In the genomic region with DNA sequence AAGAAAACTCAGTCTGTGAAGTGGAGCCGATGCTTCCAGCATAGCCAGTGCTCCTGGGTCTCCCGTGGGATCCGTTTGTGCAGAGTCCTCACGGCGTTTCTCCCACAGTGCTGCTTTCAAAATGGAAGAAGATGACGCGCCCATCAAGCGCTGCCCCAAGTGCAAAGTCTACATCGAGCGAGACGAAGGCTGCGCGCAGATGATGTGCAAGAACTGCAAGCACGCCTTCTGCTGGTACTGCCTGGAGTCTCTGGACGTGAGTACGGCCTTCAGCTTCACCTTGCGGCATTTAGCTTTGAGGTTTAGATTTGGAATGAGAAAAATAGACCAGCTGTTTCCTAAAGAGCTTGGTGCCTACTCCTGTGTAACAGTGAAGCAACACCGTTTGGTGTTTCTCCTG, we compare ENCODE assay signal across 25 cellular contexts.
DNase-seq lines count a peak whose midpoint lies in the region; FAIRE-seq and TF ChIP-seq lines count a peak whose summit lies in the region.
"Had no signal": no experiment of that assay in that cellular context is flagged by ENCODE, and none has a peak within 500 bp of the region (broad histone marks: within the 10 kb centered on the region; RNA-seq: fewer than 3 reads in every experiment).

No MANE protein-coding gene starts in this region.

- no peak for FAIRE-seq in GM19239 (lab: Jason Lieb, UNC)
- FAIRE-seq: A204.1, GM18507, H1 had no signal

- H3K4me3 Mint-ChIP-seq in activated CD4-positive, alpha-beta memory T cell treated with anti-CD3 and anti-CD28 coated beads for 36 hours: no peak overlapping the region
- no peak overlapping the region for H3K4me3 Mint-ChIP-seq in activated T-helper 1 cell treated with anti-CD3 and anti-CD28 coated beads, Interleukin-12 subunit alpha, Interleukin-12 subunit beta, Interleukin-2, Interleukin-4 antibody, amounts not matched to agents 30 ng/mL and 10 ng/mL and 1 ng/mL, durations not matched to agents 14 hours and 24 hours and 36 hours
- H3K4me3 Mint-ChIP-seq: CD4-positive, CD25-positive, alpha-beta regulatory T cell had no signal

- H3K27ac ChIP-seq in caudate nucleus (ENCODE audit: low read depth, low read length) (peak overlapping the region; percentile 80), ovary (peak overlapping the region in 1 of 2 donors; percentile 58), temporal lobe (ENCODE audit: low read depth, low read length) (peak overlapping the region; percentile 40)
- H3K27ac ChIP-seq: BLaER1, HL-60, RWPE1 had no signal

- no peak for DNase-seq in LNCaP clone FGC (ENCODE audit: low read depth)
- DNase-seq in caudate nucleus (lab: John Stamatoyannopoulos, UW): no peak
- DNase-seq in ovary: peak; percentile 41 to 71 (median 69)
- DNase-seq in COLO668 (lab: John Stamatoyannopoulos, UW; ENCODE audit: unreplicated experiment): no peak
- DNase-seq in GM19239 (ENCODE audit: insufficient read length, low spot score): no peak
- DNase-seq in activated CD4-positive, alpha-beta memory T cell treated with anti-CD3 and anti-CD28 coated beads for 36 hours: no peak
- no peak for DNase-seq in activated T-helper 1 cell treated with anti-CD3 and anti-CD28 coated beads, Interleukin-12 subunit alpha, Interleukin-12 subunit beta, Interleukin-2, Interleukin-4 antibody, amounts not matched to agents 30 ng/mL and 10 ng/mL and 1 ng/mL, durations not matched to agents 14 hours and 24 hours and 36 hours (ENCODE audit: low spot score)
- DNase-seq: CD4-positive, CD25-positive, alpha-beta regulatory T cell; COR-L47; HCEC 1CT; NCI-H1092; NCI-H1417 treated with DMSO at 0.1 percent for 48 hours; NCI-H1694 treated with DMSO at 0.1 percent for 48 hours; NCI-H2081; NCI-H2227 treated with DMSO at 0.1 percent for 48 hours; NCI-H510A; NCI-H69; SHP77 had no signal

- TF ChIP-seq POLR2A in ovary (IDR thresholded peaks at IDR 0.05): no peak

- whole genome bisulfite sequencing in ovary, 3 donors: 24 to 56% (median 51%) methylated on average over 18 of the region's 18 CpGs

- no peaks in the 10 kb centered on the region for H3K36me3 ChIP-seq in ovary

- H3K4me3 ChIP-seq in LNCaP clone FGC (ENCODE audit: low read depth, low read length) (no peak overlapping the region), ovary (no peak overlapping the region)
- H3K4me3 ChIP-seq: BLaER1 had no signal

- TF ChIP-seq EP300 in ovary (IDR thresholded peaks at IDR 0.05): no peak

- no peak overlapping the region for H3K27ac Mint-ChIP-seq in activated CD4-positive, alpha-beta memory T cell treated with anti-CD3 and anti-CD28 coated beads for 36 hours
- no peak overlapping the region for H3K27ac Mint-ChIP-seq in activated T-helper 1 cell treated with anti-CD3 and anti-CD28 coated beads, Interleukin-12 subunit alpha, Interleukin-12 subunit beta, Interleukin-2, Interleukin-4 antibody, amounts not matched to agents 30 ng/mL and 10 ng/mL and 1 ng/mL, durations not matched to agents 14 hours and 24 hours and 36 hours
- H3K27ac Mint-ChIP-seq: CD4-positive, CD25-positive, alpha-beta regulatory T cell had no signal

- CTCF ChIA-PET in activated CD4-positive, alpha-beta memory T cell treated with anti-CD3 and anti-CD28 coated beads for 36 hours (lab: Charles Lee): interaction anchor here (1.0 kb wide), 1 partner anchor 20 kb away, joined by 3 read pairs; no protein-coding TSS in a partner anchor

- TF ChIP-seq CTCF in LNCaP clone FGC (IDR thresholded peaks at IDR 0.05; ENCODE audit: control insufficient read depth, extremely low read depth, insufficient read depth) (0 out of 2 replicates have a peak, but pooled peaks have one; percentile 10), ovary (IDR thresholded peaks at IDR 0.05) (no peak)

- no peaks in the 10 kb centered on the region for H3K27me3 Mint-ChIP-seq in activated CD4-positive, alpha-beta memory T cell treated with anti-CD3 and anti-CD28 coated beads for 36 hours
- no peaks in the 10 kb centered on the region for H3K27me3 Mint-ChIP-seq in activated T-helper 1 cell treated with anti-CD3 and anti-CD28 coated beads, Interleukin-12 subunit alpha, Interleukin-12 subunit beta, Interleukin-2, Interleukin-4 antibody, amounts not matched to agents 30 ng/mL and 10 ng/mL and 1 ng/mL, durations not matched to agents 14 hours and 24 hours and 36 hours (ENCODE audit: insufficient read depth)
- H3K27me3 Mint-ChIP-seq: CD4-positive, CD25-positive, alpha-beta regulatory T cell had no signal

- POLR2A ChIA-PET in activated CD4-positive, alpha-beta memory T cell treated with anti-CD3 and anti-CD28 coated beads for 36 hours (lab: Charles Lee): no interaction called here

- H3K9me3 ChIP-seq in ovary: no peaks in the 10 kb centered on the region
- H3K9me3 ChIP-seq: BLaER1 had no signal

- H3K36me3 Mint-ChIP-seq in activated CD4-positive, alpha-beta memory T cell treated with anti-CD3 and anti-CD28 coated beads for 36 hours: peaks cover 26% of the 10 kb centered on the region
- H3K36me3 Mint-ChIP-seq in activated T-helper 1 cell treated with anti-CD3 and anti-CD28 coated beads, Interleukin-12 subunit alpha, Interleukin-12 subunit beta, Interleukin-2, Interleukin-4 antibody, amounts not matched to agents 30 ng/mL and 10 ng/mL and 1 ng/mL, durations not matched to agents 14 hours and 24 hours and 36 hours (ENCODE audit: low read depth): peaks cover 15% of the 10 kb centered on the region

- H3K4me1 ChIP-seq in ovary (ENCODE audit: insufficient read depth): peaks cover 6% of the 10 kb centered on the region

- intact Hi-C loops in ovary (cut with DNase I): no loop called here
- intact Hi-C loops in activated CD4-positive, alpha-beta memory T cell treated with anti-CD3 and anti-CD28 coated beads for 36 hours (cut with micrococcal nuclease): no loop called here
- intact Hi-C loops in activated T-helper 1 cell treated with anti-CD3 and anti-CD28 coated beads, Interleukin-12 subunit alpha, Interleukin-12 subunit beta, Interleukin-2, Interleukin-4 antibody, amounts not matched to agents 30 ng/mL and 10 ng/mL and 1 ng/mL, durations not matched to agents 14 hours and 24 hours and 36 hours (cut with micrococcal nuclease): no loop called here

- H3K27me3 ChIP-seq in ovary: no peaks in the 10 kb centered on the region
- H3K27me3 ChIP-seq: BLaER1 had no signal

- no peaks in the 10 kb centered on the region for H3K4me1 Mint-ChIP-seq in activated CD4-positive, alpha-beta memory T cell treated with anti-CD3 and anti-CD28 coated beads for 36 hours (ENCODE audit: low read depth)
- H3K4me1 Mint-ChIP-seq in activated T-helper 1 cell treated with anti-CD3 and anti-CD28 coated beads, Interleukin-12 subunit alpha, Interleukin-12 subunit beta, Interleukin-2, Interleukin-4 antibody, amounts not matched to agents 30 ng/mL and 10 ng/mL and 1 ng/mL, durations not matched to agents 14 hours and 24 hours and 36 hours (ENCODE audit: low read depth): peaks cover 4% of the 10 kb centered on the region

- H3K9me3 Mint-ChIP-seq in activated CD4-positive, alpha-beta memory T cell treated with anti-CD3 and anti-CD28 coated beads for 36 hours: no peaks in the 10 kb centered on the region
- H3K9me3 Mint-ChIP-seq in activated T-helper 1 cell treated with anti-CD3 and anti-CD28 coated beads, Interleukin-12 subunit alpha, Interleukin-12 subunit beta, Interleukin-2, Interleukin-4 antibody, amounts not matched to agents 30 ng/mL and 10 ng/mL and 1 ng/mL, durations not matched to agents 14 hours and 24 hours and 36 hours: no peaks in the 10 kb centered on the region
- H3K9me3 Mint-ChIP-seq: CD4-positive, CD25-positive, alpha-beta regulatory T cell had no signal

Comparison
In these comparisons a context has a peak if more than half of its experiments do, and no peak if none do; other contexts are left out.
1. DNase-seq: peak in ovary (5 of 5); none in LNCaP clone FGC (single experiment), caudate nucleus (0 of 61), COLO668 (single experiment), GM19239 (single experiment), activated CD4-positive, alpha-beta memory T cell treated with anti-CD3 and anti-CD28 coated beads for 36 hours (single experiment) and activated T-helper 1 cell treated with anti-CD3 and anti-CD28 coated beads, Interleukin-12 subunit alpha, Interleukin-12 subunit beta, Interleukin-2, Interleukin-4 antibody, amounts not matched to agents 30 ng/mL and 10 ng/mL and 1 ng/mL, durations not matched to agents 14 hours and 24 hours and 36 hours (single experiment).